1 cellular context compared by ENCODE assay signal in genomic region chr11:45062974-45063635, GRCh38.
TF ChIP-seq lines count a peak whose summit lies in the region.

No MANE protein-coding gene starts in this region.

TF ChIP-seq in GM23338, 12 proteins besides CTCF, POLR2A, EP300 and RAD21:
- TF ChIP-seq ZNF462 (CRISPR knock-in tag; IDR thresholded peaks at IDR 0.05) (no peak), JUNB (IDR thresholded peaks at IDR 0.05; ENCODE audit: unreplicated experiment) (no peak), EZH2 (IDR thresholded peaks at IDR 0.05; ENCODE audit: low read depth, unreplicated experiment) (no peak), POLR2AphosphoS5 (IDR thresholded peaks at IDR 0.05; ENCODE audit: low read depth) (no peak)
TF ChIP-seq in GM23338: peak in this region for 0.
